7 cellular contexts compared by ENCODE assay signal in the genomic region with DNA sequence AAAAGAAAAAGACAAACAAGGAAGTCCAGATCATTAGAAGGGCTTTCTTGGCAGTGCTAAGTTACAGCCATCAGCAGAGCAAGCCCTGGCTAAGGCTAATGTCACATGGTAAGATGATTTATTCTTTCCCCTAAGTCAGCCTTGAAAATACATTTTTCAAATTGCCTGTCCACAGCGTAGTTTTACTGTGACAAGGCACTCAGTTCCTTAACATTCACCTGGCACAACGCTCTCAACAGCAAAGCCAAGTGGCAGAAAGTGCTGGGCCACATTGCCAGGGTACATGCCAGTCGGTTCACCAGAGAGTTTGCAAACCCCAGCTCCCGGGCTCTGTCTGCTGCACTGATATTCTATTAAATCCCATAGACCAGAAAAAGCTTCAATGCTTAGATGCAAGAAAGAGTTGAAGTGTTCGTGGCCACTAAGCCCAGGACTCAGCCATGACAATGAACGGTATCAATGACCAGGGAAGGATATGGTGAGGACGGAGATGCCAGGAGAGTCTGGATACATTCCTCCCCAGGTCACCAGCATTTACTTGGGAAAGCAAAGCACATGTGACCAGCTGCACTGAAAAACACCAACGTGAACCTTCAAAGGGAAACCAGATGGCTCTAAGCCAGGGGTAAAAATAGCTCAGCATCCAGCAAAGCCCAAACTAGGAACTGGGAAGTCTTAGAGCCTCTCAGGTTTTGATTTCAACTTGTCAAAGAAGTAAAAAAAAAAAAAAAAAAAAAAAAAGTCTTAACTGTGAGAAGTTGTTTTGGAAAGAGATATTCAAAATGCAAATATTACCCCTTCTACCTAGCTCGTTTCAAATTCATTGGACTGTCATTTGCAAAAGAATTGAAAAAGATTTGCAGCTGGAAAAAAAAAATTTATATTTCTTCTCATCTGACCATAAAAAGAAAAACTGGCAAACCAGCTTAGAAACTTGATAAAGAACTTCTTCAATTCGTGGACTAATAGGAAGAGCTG. TPM values are rescaled to one million over a fixed set of nuclear protein-coding genes. Genes with fewer than 3 reads are reported as not detected.
DNase-seq lines count a peak whose midpoint lies in the region; ATAC-seq and TF ChIP-seq lines count a peak whose summit lies in the region.

No MANE protein-coding gene starts in this region.

- ATAC-seq in right lobe of liver = peak in 3 of 4 donors; percentile 13 to 29 (median 28)
- ATAC-seq in HG02884 (IDR thresholded peaks at IDR 0.05; ENCODE audit: unreplicated experiment) = no peak
- no peak for ATAC-seq in GM18907 (IDR thresholded peaks at IDR 0.05; ENCODE audit: unreplicated experiment)

- H3K27ac ChIP-seq in OCI-LY7 (ENCODE audit: low read depth, low read length, poor library complexity, severe bottlenecking) (peak overlapping the region; percentile 21), right lobe of liver (no peak overlapping the region), stomach smooth muscle (ENCODE audit: low read length) (peak overlapping the region; percentile 84)

- no peaks in the 10 kb centered on the region for H4K20me1 ChIP-seq in OCI-LY7 (ENCODE audit: insufficient read depth, low read length)

- peak overlapping the region; percentile 40; the same call in 1 of the 2 replicates for H2AFZ ChIP-seq in OCI-LY7 (ENCODE audit: low read length)

- no peak for TF ChIP-seq CTCF in OCI-LY7 (conservative IDR thresholded peaks at IDR 0.05; ENCODE audit: low read length)
- TF ChIP-seq CTCF in right lobe of liver (IDR thresholded peaks at IDR 0.05) = no peak

- H3K4me3 ChIP-seq in OCI-LY7 (ENCODE audit: low read depth, low read length, poor library complexity, severe bottlenecking) = peak overlapping the region; percentile 11
- no peak overlapping the region for H3K4me3 ChIP-seq in right lobe of liver
- peak overlapping the region in 1 of 2 donors; percentile 64 for H3K4me3 ChIP-seq in stomach smooth muscle (ENCODE audit: low read length in 2 of 2)

- H3K27me3 ChIP-seq in right lobe of liver (no peaks in the 10 kb centered on the region), stomach smooth muscle (ENCODE audit: control insufficient read depth in 1 of 2, insufficient read depth in 2 of 2, low read length in 2 of 2) (no peaks in the 10 kb centered on the region)

- peaks cover 42% of the 10 kb centered on the region for H3K79me2 ChIP-seq in OCI-LY7 (ENCODE audit: insufficient read depth, low read depth, low read length)

- H3K4me2 ChIP-seq in OCI-LY7 (ENCODE audit: low read length) = peak overlapping the region; percentile 56

- no peaks in the 10 kb centered on the region for H3K9me2 ChIP-seq in OCI-LY7 (ENCODE audit: insufficient read depth, low read length)

- intact Hi-C loops in OCI-LY7 (cut with micrococcal nuclease; ENCODE audit: unreplicated experiment) = no loop called here
- intact Hi-C loops in right lobe of liver (cut with DNase I) = no loop called here

- POLR2A ChIA-PET in OCI-LY7 (lab: Charles Lee) = interaction anchor here (0.5 to 6.9 kb wide), 19 partner anchors 7 to 359 kb away, joined by 3 to 43 read pairs (median 4); a partner anchor contains a TSS

- H3K9me3 ChIP-seq in OCI-LY7 (ENCODE audit: low read length) (no peaks in the 10 kb centered on the region), right lobe of liver (no peaks in the 10 kb centered on the region), stomach smooth muscle (ENCODE audit: control insufficient read depth in 2 of 2, low read length in 2 of 2) (no peaks in the 10 kb centered on the region)

- BruUV-seq in OCI-LY7 (replicated peaks; lab: Mats Ljungman, UMichigan) = no TSS peak

- DNase-seq in OCI-LY7 (ENCODE audit: low spot score) (peak; percentile 23), cerebellar nuclear complex (lab: John Stamatoyannopoulos, UW) (peak; percentile 4 to 16), right lobe of liver (no peak), NCI-H1930 (lab: John Stamatoyannopoulos, UW) (no peak)

- H3K4me1 ChIP-seq in OCI-LY7 (ENCODE audit: insufficient read depth, low read length, poor library complexity, severe bottlenecking) (peaks cover 54% of the 10 kb centered on the region), right lobe of liver (no peaks in the 10 kb centered on the region), stomach smooth muscle (ENCODE audit: control insufficient read depth, insufficient read depth, low read length) (peaks cover 11% of the 10 kb centered on the region)

- peak overlapping the region; percentile 38 to 57 for H3K9ac ChIP-seq in stomach smooth muscle (ENCODE audit: low read length in 2 of 2)

- 29% methylated on average over 7 of the region's 10 CpGs for WGBS in right lobe of liver (ENCODE audit: insufficient coverage, low coverage, low lambda C conversion rate, missing lambda C conversion rate)

- CTCF ChIA-PET in OCI-LY7 (lab: Charles Lee; ENCODE audit: unreplicated experiment) = no interaction called here

- H3K36me3 ChIP-seq in OCI-LY7 (ENCODE audit: insufficient read depth, low read length) = no peaks in the 10 kb centered on the region
- no peaks in the 10 kb centered on the region for H3K36me3 ChIP-seq in right lobe of liver
- H3K36me3 ChIP-seq in stomach smooth muscle (ENCODE audit: control insufficient read depth in 2 of 2, insufficient read depth in 2 of 2, low read length in 2 of 2) = no peaks in the 10 kb centered on the region

- no peak for TF ChIP-seq POLR2A in right lobe of liver (IDR thresholded peaks at IDR 0.05)

RNA-seq across cellular contexts. Expression of a gene that starts 23.9 kb away (rescaled TPM):
- total RNA-seq in OCI-LY7 (2014; rRNA removed; shearing (Covaris generic)) = 15.0 and 20.4 TPM in 2 replicates
- total RNA-seq in OCI-LY7 (2022) (19.6 and 26.4 TPM in 2 replicates), right lobe of liver (1 to 10 TPM; 1.9 to 4.2 (median 2.2) TPM)

Comparison
In these comparisons a context has a peak if more than half of its experiments do, and no peak if none do; other contexts are left out.
1. DNase-seq: peak in OCI-LY7 (single experiment) and cerebellar nuclear complex (2 of 2); none in right lobe of liver (0 of 3) and NCI-H1930 (0 of 2).
2. H3K27ac ChIP-seq: peak in OCI-LY7 (single experiment) and stomach smooth muscle (single experiment); none in right lobe of liver (0 of 3).
3. ATAC-seq: peak in right lobe of liver (3 of 4); none in HG02884 (single experiment) and GM18907 (single experiment).